11 cellular contexts compared by ENCODE assay signal in genomic region chr11:69949327-69949726, GRCh38.
DNase-seq lines count a peak whose midpoint lies in the region; ATAC-seq, FAIRE-seq and TF ChIP-seq lines count a peak whose summit lies in the region.
"Had no signal": no experiment of that assay in that cellular context is flagged by ENCODE, and none has a peak within 500 bp of the region (broad histone marks: within the 10 kb centered on the region; RNA-seq: fewer than 3 reads in every experiment).

No MANE protein-coding gene starts in this region.

- no peak for TF ChIP-seq POLR2A in GM12892 (IDR thresholded peaks at IDR 0.05; ENCODE audit: low read depth, low read length)

- intact Hi-C loops in sciatic nerve (cut with DNase I), result no loop called here

- peak; percentile 92 for DNase-seq in GM23248
- peak; percentile 98 for DNase-seq in SW480 (ENCODE audit: low spot score)
- peak; percentile 11 for DNase-seq in fibroblast of villous mesenchyme (ENCODE audit: low read depth)
- no peak for DNase-seq in sciatic nerve (ENCODE audit: low spot score)
- DNase-seq in GM12892 (ENCODE audit: insufficient read length), result no peak
- DNase-seq in T-helper 1 cell, result no peak
- no peak for DNase-seq in NCI-H1930 (lab: John Stamatoyannopoulos, UW)
- DNase-seq: effector CD4-positive, alpha-beta T cell had no signal

- no peak overlapping the region for H3K9ac ChIP-seq in GM23248

- no peak overlapping the region for H3K27ac ChIP-seq in GM23248
- H3K27ac ChIP-seq: HL-60 had no signal

- no peaks in the 10 kb centered on the region for H3K79me2 ChIP-seq in GM23248 (ENCODE audit: insufficient read depth)

- H3F3A ChIP-seq in GM23248 (ENCODE audit: insufficient read depth), result peaks cover 6% of the 10 kb centered on the region; the same call in 1 of the 2 replicates

- H3K9me3 ChIP-seq in GM23248 (ENCODE audit: low read depth), result no peaks in the 10 kb centered on the region

- H3K27me3 ChIP-seq in GM23248 (replicated peaks; ENCODE audit: insufficient read depth), result peaks cover 20% of the 10 kb centered on the region; the same call in 1 of the 2 replicates

- H3K4me3 ChIP-seq in GM23248 (no peak overlapping the region), fibroblast of villous mesenchyme (ENCODE audit: low read depth, low read length) (no peak overlapping the region)

- no peaks in the 10 kb centered on the region for H4K20me1 ChIP-seq in GM23248 (ENCODE audit: insufficient read depth)

- ATAC-seq in sciatic nerve (peak; percentile 28), HG02840 (IDR thresholded peaks at IDR 0.05; ENCODE audit: low FRiP score, unreplicated experiment) (no peak)
- ATAC-seq: naive thymus-derived CD8-positive, alpha-beta T cell had no signal

- 34 to 47% methylated on average over 4 to 6 of the region's 6 CpGs for whole genome bisulfite sequencing in GM23248 (ENCODE audit: low coverage in 1 of 2, low lambda C conversion rate in 2 of 2, missing lambda C conversion rate in 2 of 2), 2 experiments

- H3K4me1 ChIP-seq in GM23248 (ENCODE audit: insufficient read depth), result peaks cover 14% of the 10 kb centered on the region

- no peak for TF ChIP-seq CTCF in fibroblast of villous mesenchyme (IDR thresholded peaks at IDR 0.05; ENCODE audit: insufficient read depth, low read depth, low read length)

- H2AFZ ChIP-seq in GM23248, result no peak overlapping the region

- in situ Hi-C loops in GM23248 (cut with MboI), result no loop called here

- no peak overlapping the region for H3K4me2 ChIP-seq in GM23248 (ENCODE audit: unreplicated experiment)

- H3K36me3 ChIP-seq in GM23248 (ENCODE audit: low read depth), result no peaks in the 10 kb centered on the region

- no peaks in the 10 kb centered on the region for H3K9me2 ChIP-seq in GM23248 (ENCODE audit: insufficient read depth)

- no peak for FAIRE-seq in GM12892 (lab: Jason Lieb, UNC)

Comparison
In these comparisons a context has a peak if more than half of its experiments do, and no peak if none do; other contexts are left out.
1. DNase-seq: peak in GM23248 (single experiment), SW480 (single experiment) and fibroblast of villous mesenchyme (single experiment); none in sciatic nerve (single experiment), GM12892 (single experiment), T-helper 1 cell (0 of 5) and NCI-H1930 (0 of 2).